In genomic region chr17:48575673-48576478, GRCh38 we compare ENCODE assay signal across 1 cellular context.
TF ChIP-seq lines count a peak whose summit lies in the region.

No MANE protein-coding gene starts in this region.

TF ChIP-seq in K562, 482 proteins besides CTCF, POLR2A, EP300 and RAD21 (continues in another document):
- TF ChIP-seq ZKSCAN3 (CRISPR knock-in tag; IDR thresholded peaks at IDR 0.05) = no peak
- TF ChIP-seq MAZ (CRISPR knock-in tag; conservative IDR thresholded peaks at IDR 0.05 in 1 of 2, IDR thresholded peaks at IDR 0.05 in 1 of 2) = 0 out of 4 replicates have a peak, but pooled peaks of 1 of the 2 experiments have one; percentile 27
- peak in 1 of 3 experiments; percentile 39 for TF ChIP-seq YY1 (IDR thresholded peaks at IDR 0.05; ENCODE audit: borderline replicate concordance in 1 of 3, control insufficient read depth in 1 of 3, extremely low read depth in 1 of 3, insufficient read depth in 3 of 3, insufficient read length in 1 of 3, insufficient replicate concordance in 2 of 3, low read depth in 1 of 3, low read length in 2 of 3)
- peak; percentile 39 to 79; a peak in 1 of 4 replicates for TF ChIP-seq MLLT1 (IDR thresholded peaks at IDR 0.05)
- no peak for TF ChIP-seq CAMTA2 (CRISPR knock-in tag; conservative IDR thresholded peaks at IDR 0.05)
- TF ChIP-seq ZBTB40 (IDR thresholded peaks at IDR 0.05) = 0 out of 2 replicates have a peak, but pooled peaks have one; percentile 17
- no peak for TF ChIP-seq ZBTB40 (CRISPR knock-in tag; IDR thresholded peaks at IDR 0.05)
- peak; percentile 39 for TF ChIP-seq RBBP5 (IDR thresholded peaks at IDR 0.05; ENCODE audit: borderline replicate concordance, insufficient read depth, low read length, poor library complexity, severe bottlenecking)
- TF ChIP-seq SMARCE1 (IDR thresholded peaks at IDR 0.05) = 0 out of 2 replicates have a peak, but pooled peaks have one; percentile 11
- TF ChIP-seq RNF2 (IDR thresholded peaks at IDR 0.05) = no peak
- peak; percentile 82; the same call in 1 of the 2 replicates for TF ChIP-seq HDGF (IDR thresholded peaks at IDR 0.05)
- TF ChIP-seq, protein P1, sequence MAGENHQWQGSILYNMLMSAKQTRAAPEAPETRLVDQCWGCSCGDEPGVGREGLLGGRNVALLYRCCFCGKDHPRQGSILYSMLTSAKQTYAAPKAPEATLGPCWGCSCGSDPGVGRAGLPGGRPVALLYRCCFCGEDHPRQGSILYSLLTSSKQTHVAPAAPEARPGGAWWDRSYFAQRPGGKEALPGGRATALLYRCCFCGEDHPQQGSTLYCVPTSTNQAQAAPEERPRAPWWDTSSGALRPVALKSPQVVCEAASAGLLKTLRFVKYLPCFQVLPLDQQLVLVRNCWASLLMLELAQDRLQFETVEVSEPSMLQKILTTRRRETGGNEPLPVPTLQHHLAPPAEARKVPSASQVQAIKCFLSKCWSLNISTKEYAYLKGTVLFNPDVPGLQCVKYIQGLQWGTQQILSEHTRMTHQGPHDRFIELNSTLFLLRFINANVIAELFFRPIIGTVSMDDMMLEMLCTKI (IDR thresholded peaks at IDR 0.05; ENCODE audit: partially characterized antibody) = no peak
- TF ChIP-seq, protein P2, sequence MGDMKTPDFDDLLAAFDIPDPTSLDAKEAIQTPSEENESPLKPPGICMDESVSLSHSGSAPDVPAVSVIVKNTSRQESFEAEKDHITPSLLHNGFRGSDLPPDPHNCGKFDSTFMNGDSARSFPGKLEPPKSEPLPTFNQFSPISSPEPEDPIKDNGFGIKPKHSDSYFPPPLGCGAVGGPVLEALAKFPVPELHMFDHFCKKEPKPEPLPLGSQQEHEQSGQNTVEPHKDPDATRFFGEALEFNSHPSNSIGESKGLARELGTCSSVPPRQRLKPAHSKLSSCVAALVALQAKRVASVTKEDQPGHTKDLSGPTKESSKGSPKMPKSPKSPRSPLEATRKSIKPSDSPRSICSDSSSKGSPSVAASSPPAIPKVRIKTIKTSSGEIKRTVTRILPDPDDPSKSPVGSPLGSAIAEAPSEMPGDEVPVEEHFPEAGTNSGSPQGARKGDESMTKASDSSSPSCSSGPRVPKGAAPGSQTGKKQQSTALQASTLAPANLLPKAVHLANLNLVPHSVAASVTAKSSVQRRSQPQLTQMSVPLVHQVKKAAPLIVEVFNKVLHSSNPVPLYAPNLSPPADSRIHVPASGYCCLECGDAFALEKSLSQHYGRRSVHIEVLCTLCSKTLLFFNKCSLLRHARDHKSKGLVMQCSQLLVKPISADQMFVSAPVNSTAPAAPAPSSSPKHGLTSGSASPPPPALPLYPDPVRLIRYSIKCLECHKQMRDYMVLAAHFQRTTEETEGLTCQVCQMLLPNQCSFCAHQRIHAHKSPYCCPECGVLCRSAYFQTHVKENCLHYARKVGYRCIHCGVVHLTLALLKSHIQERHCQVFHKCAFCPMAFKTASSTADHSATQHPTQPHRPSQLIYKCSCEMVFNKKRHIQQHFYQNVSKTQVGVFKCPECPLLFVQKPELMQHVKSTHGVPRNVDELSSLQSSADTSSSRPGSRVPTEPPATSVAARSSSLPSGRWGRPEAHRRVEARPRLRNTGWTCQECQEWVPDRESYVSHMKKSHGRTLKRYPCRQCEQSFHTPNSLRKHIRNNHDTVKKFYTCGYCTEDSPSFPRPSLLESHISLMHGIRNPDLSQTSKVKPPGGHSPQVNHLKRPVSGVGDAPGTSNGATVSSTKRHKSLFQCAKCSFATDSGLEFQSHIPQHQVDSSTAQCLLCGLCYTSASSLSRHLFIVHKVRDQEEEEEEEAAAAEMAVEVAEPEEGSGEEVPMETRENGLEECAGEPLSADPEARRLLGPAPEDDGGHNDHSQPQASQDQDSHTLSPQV (IDR thresholded peaks at IDR 0.05) = peak; percentile 47; the same call in 1 of the 2 replicates
- no peak for TF ChIP-seq ZNF586 (CRISPR knock-in tag; conservative IDR thresholded peaks at IDR 0.05)
- peak; percentile 50; the same call in 1 of the 2 replicates for TF ChIP-seq KAT7 (CRISPR knock-in tag; IDR thresholded peaks at IDR 0.05; ENCODE audit: borderline replicate concordance)
- TF ChIP-seq SOX6 (IDR thresholded peaks at IDR 0.05) = no peak
- TF ChIP-seq, protein P3, sequence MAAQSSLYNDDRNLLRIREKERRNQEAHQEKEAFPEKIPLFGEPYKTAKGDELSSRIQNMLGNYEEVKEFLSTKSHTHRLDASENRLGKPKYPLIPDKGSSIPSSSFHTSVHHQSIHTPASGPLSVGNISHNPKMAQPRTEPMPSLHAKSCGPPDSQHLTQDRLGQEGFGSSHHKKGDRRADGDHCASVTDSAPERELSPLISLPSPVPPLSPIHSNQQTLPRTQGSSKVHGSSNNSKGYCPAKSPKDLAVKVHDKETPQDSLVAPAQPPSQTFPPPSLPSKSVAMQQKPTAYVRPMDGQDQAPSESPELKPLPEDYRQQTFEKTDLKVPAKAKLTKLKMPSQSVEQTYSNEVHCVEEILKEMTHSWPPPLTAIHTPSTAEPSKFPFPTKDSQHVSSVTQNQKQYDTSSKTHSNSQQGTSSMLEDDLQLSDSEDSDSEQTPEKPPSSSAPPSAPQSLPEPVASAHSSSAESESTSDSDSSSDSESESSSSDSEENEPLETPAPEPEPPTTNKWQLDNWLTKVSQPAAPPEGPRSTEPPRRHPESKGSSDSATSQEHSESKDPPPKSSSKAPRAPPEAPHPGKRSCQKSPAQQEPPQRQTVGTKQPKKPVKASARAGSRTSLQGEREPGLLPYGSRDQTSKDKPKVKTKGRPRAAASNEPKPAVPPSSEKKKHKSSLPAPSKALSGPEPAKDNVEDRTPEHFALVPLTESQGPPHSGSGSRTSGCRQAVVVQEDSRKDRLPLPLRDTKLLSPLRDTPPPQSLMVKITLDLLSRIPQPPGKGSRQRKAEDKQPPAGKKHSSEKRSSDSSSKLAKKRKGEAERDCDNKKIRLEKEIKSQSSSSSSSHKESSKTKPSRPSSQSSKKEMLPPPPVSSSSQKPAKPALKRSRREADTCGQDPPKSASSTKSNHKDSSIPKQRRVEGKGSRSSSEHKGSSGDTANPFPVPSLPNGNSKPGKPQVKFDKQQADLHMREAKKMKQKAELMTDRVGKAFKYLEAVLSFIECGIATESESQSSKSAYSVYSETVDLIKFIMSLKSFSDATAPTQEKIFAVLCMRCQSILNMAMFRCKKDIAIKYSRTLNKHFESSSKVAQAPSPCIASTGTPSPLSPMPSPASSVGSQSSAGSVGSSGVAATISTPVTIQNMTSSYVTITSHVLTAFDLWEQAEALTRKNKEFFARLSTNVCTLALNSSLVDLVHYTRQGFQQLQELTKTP (IDR thresholded peaks at IDR 0.05; ENCODE audit: low read depth in 1 of 2, partially characterized antibody in 2 of 2) = peak in 1 of 2 experiments; percentile 18
- TF ChIP-seq ZNF639 (CRISPR knock-in tag; conservative IDR thresholded peaks at IDR 0.05 in 1 of 2, IDR thresholded peaks at IDR 0.05 in 1 of 2) = peak in 1 of 2 experiments; percentile 15; a peak in 1 of 4 replicates
- TF ChIP-seq ZNF740 (CRISPR knock-in tag; IDR thresholded peaks at IDR 0.05) = no peak
- TF ChIP-seq ZNF740 (tag; IDR thresholded peaks at IDR 0.05) = peak in 1 of 2 experiments; percentile 54; a peak in 2 of 4 replicates
- 0 out of 2 replicates have a peak, but pooled peaks have one; percentile 17 for TF ChIP-seq EGR1 (conservative IDR thresholded peaks at IDR 0.05)
- TF ChIP-seq NFE2 (IDR thresholded peaks at IDR 0.05; ENCODE audit: low read depth) = no peak
- TF ChIP-seq ZFX (CRISPR knock-in tag; IDR thresholded peaks at IDR 0.05) = peak; percentile 51; the same call in 1 of the 2 replicates
- peak; percentile 21; the same call in 1 of the 2 replicates for TF ChIP-seq SUPT5H (IDR thresholded peaks at IDR 0.05)
- TF ChIP-seq ETS1 (conservative IDR thresholded peaks at IDR 0.05; ENCODE audit: control insufficient read depth, low read depth, low read length) = 0 out of 2 replicates have a peak, but pooled peaks have one; percentile 35
- TF ChIP-seq ZNF766 (CRISPR knock-in tag; conservative IDR thresholded peaks at IDR 0.05) = peak; percentile 51
- TF ChIP-seq ZNF282 (CRISPR knock-in tag; IDR thresholded peaks at IDR 0.05) = no peak
- TF ChIP-seq ERF (CRISPR knock-in tag; IDR thresholded peaks at IDR 0.05) = 0 out of 2 replicates have a peak, but pooled peaks have one; percentile 41
- 0 out of 2 replicates have a peak, but pooled peaks have one; percentile 39 for TF ChIP-seq NFRKB (IDR thresholded peaks at IDR 0.05; ENCODE audit: low read depth)
